In genomic region chr13:51795419-51795818, GRCh38 we compare ENCODE assay signal across 30 cellular contexts. TPM values are rescaled to one million over a fixed set of nuclear protein-coding genes. Genes with fewer than 3 reads are reported as not detected.
"Had no signal": no experiment of that assay in that cellular context is flagged by ENCODE, and none has a peak within 500 bp of the region (broad histone marks: within the 10 kb centered on the region; RNA-seq: fewer than 3 reads in every experiment).

No MANE protein-coding gene starts in this region.

- DNase-seq: activated B cell treated with CpG ODN at 0.5 μM for 24 hours; activated CD4-positive, alpha-beta T cell treated with anti-CD3 and anti-CD28 coated beads for 36 hours; activated CD4-positive, alpha-beta T cell treated with anti-CD3 and anti-CD28 coated beads, Interleukin-2, amount 50 U/mL, for 4 hours; activated CD8-positive, alpha-beta memory T cell treated with anti-CD3 and anti-CD28 coated beads for 24 hours; activated CD8-positive, alpha-beta memory T cell treated with anti-CD3 and anti-CD28 coated beads, Interleukin-2, amount 50 U/mL, for 4 hours; activated naive CD8-positive, alpha-beta T cell treated with anti-CD3 and anti-CD28 coated beads for 36 hours; effector CD4-positive, alpha-beta T cell; erythroblast; foreskin fibroblast; heart right ventricle; left colon; mesenchymal stem cell; naive thymus-derived CD4-positive, alpha-beta T cell; occipital lobe; posterior cingulate gyrus; stimulated activated CD4-positive, alpha-beta T cell treated with anti-CD3 and anti-CD28 coated beads, Interleukin-15, amount 100 ng/mL, for 24 hours; stimulated activated CD8-positive, alpha-beta memory T cell treated with anti-CD3 and anti-CD28 coated beads, Interleukin-4, amount 100 ng/mL, for 48 hours; stimulated activated naive CD4-positive, alpha-beta T cell treated with Interleukin-2 at 50 U/mL for 16 hours; substantia nigra; T1000; tibial artery had no signal

- H3K27ac ChIP-seq: cardiac muscle cell, heart right ventricle, sigmoid colon, tibial artery had no signal

- H3K27me3 ChIP-seq: cardiac muscle cell, heart right ventricle, sigmoid colon, tibial artery had no signal

- H3K9me3 ChIP-seq: heart right ventricle, sigmoid colon, tibial artery had no signal

- H3K9me3 Mint-ChIP-seq: activated B cell treated with CpG ODN at 0.5 μM for 24 hours; activated naive CD8-positive, alpha-beta T cell treated with anti-CD3 and anti-CD28 coated beads for 36 hours; activated T-cell treated with anti-CD3 and anti-CD28 coated beads, Interleukin-2, amount 50 U/mL, for 24 hours; activated T-helper 17 cell treated with anti-CD3 and anti-CD28 coated beads, Interleukin-2, amount 50 U/mL, for 72 hours; naive thymus-derived CD4-positive, alpha-beta T cell; neural crest cell had no signal

- H3K4me3 ChIP-seq: cardiac muscle cell, heart right ventricle, sigmoid colon, smooth muscle cell, tibial artery had no signal

- H3K4me3 Mint-ChIP-seq: activated B cell treated with CpG ODN at 0.5 μM for 24 hours; activated CD4-positive, alpha-beta T cell treated with anti-CD3 and anti-CD28 coated beads for 36 hours; activated naive CD8-positive, alpha-beta T cell treated with anti-CD3 and anti-CD28 coated beads for 36 hours; activated T-cell treated with anti-CD3 and anti-CD28 coated beads, Interleukin-2, amount 50 U/mL, for 24 hours; activated T-helper 17 cell treated with anti-CD3 and anti-CD28 coated beads, Interleukin-2, amount 50 U/mL, for 72 hours; naive thymus-derived CD4-positive, alpha-beta T cell; neural crest cell had no signal

- H3K27ac Mint-ChIP-seq: activated naive CD8-positive, alpha-beta T cell treated with anti-CD3 and anti-CD28 coated beads for 36 hours; activated T-helper 17 cell treated with anti-CD3 and anti-CD28 coated beads, Interleukin-2, amount 50 U/mL, for 72 hours had no signal

- ATAC-seq: activated CD4-positive, alpha-beta T cell treated with anti-CD3 and anti-CD28 coated beads for 36 hours; activated T-helper 17 cell treated with anti-CD3 and anti-CD28 coated beads, Interleukin-2, amount 50 U/mL, for 72 hours; heart right ventricle; left colon; naive thymus-derived CD4-positive, alpha-beta T cell had no signal

- H3K27me3 Mint-ChIP-seq: activated B cell treated with CpG ODN at 0.5 μM for 24 hours; activated CD4-positive, alpha-beta T cell treated with anti-CD3 and anti-CD28 coated beads for 36 hours; activated naive CD8-positive, alpha-beta T cell treated with anti-CD3 and anti-CD28 coated beads for 36 hours; activated T-cell treated with anti-CD3 and anti-CD28 coated beads, Interleukin-2, amount 50 U/mL, for 24 hours; activated T-helper 17 cell treated with anti-CD3 and anti-CD28 coated beads, Interleukin-2, amount 50 U/mL, for 72 hours; naive thymus-derived CD4-positive, alpha-beta T cell had no signal

- H3K36me3 ChIP-seq: cardiac muscle cell had no signal

RNA-seq across cellular contexts. Expression of gene TMEM272, which starts 49.6 kb away (rescaled TPM):
- total RNA-seq: activated B cell treated with CpG ODN at 0.5 μM for 24 hours, fibroblast of lung, urinary bladder had no signal
- polyA plus RNA-seq: cardiac muscle cell, fibroblast of lung, keratinocyte, urinary bladder had no signal
